In the genomic region with DNA sequence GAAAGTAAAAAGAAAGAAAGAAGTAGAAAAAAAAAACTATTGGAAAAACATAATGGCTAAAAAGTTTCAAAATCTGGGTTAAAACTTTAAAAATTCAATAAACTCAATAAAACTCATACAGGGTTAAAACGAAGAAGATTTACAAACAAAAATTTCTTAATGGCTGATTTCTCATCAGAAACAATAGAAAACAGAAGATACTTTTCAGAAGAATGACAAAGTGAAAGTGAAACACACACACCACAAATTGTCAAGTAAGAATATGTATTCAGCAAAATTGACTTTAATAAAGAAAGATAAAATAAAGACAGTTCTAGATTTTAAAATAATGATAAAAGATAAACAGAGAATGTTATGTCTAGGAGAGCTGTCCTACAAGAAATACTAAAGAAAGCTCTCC, we compare ENCODE assay signal across 12 cellular contexts.
DNase-seq lines count a peak whose midpoint lies in the region; ATAC-seq and TF ChIP-seq lines count a peak whose summit lies in the region.
"Had no signal": no experiment of that assay in that cellular context is flagged by ENCODE, and none has a peak within 500 bp of the region (broad histone marks: within the 10 kb centered on the region; RNA-seq: fewer than 3 reads in every experiment).

No MANE protein-coding gene starts in this region.

- no peaks in the 10 kb centered on the region for H3K9me2 ChIP-seq in PC-3 (replicated peaks; ENCODE audit: low read length)

- CTCF ChIA-PET in activated CD4-positive, alpha-beta T cell treated with anti-CD3 and anti-CD28 coated beads, Interleukin-2, amount 10 ng/mL, durations not matched to agents 7 days and 5 days (lab: Charles Lee): interaction anchor here (1.0 kb wide), 1 partner anchor 29 kb away, joined by 3 read pairs; no protein-coding TSS in a partner anchor
- CTCF ChIA-PET in PC-3 (lab: Charles Lee): no interaction called here

- H3K36me3 ChIP-seq in PC-3 (ENCODE audit: low read depth, low read length) (no peaks in the 10 kb centered on the region), smooth muscle cell (ENCODE audit: low read depth) (no peaks in the 10 kb centered on the region)
- H3K36me3 ChIP-seq: gastroesophageal sphincter had no signal

- H3K27ac ChIP-seq in PC-3 (ENCODE audit: low read length): no peak overlapping the region
- no peak overlapping the region for H3K27ac ChIP-seq in smooth muscle cell (ENCODE audit: low read depth)
- H3K27ac ChIP-seq: gastroesophageal sphincter had no signal

- peak overlapping the region; percentile 26 for H3K4me3 Mint-ChIP-seq in activated CD4-positive, alpha-beta T cell treated with anti-CD3 and anti-CD28 coated beads, Interleukin-2, amount 10 ng/mL, durations not matched to agents 7 days and 5 days
- peak overlapping the region; percentile 59 to 79 for H3K4me3 Mint-ChIP-seq in effector memory CD8-positive, alpha-beta T cell

- H3K27ac Mint-ChIP-seq in activated CD4-positive, alpha-beta T cell treated with anti-CD3 and anti-CD28 coated beads, Interleukin-2, amount 10 ng/mL, durations not matched to agents 7 days and 5 days: no peak overlapping the region
- peak overlapping the region in 1 of 2 donors; percentile 57 for H3K27ac Mint-ChIP-seq in effector memory CD8-positive, alpha-beta T cell

- H3K27me3 Mint-ChIP-seq in activated CD4-positive, alpha-beta T cell treated with anti-CD3 and anti-CD28 coated beads, Interleukin-2, amount 10 ng/mL, durations not matched to agents 7 days and 5 days: peaks cover 2% of the 10 kb centered on the region
- H3K27me3 Mint-ChIP-seq in effector memory CD8-positive, alpha-beta T cell: peaks cover 0 to 6% of the 10 kb centered on the region in 2 donors

- BruUV-seq in PC-3 (replicated peaks; lab: Mats Ljungman, UMichigan): no TSS peak

- no peaks in the 10 kb centered on the region for H3K27me3 ChIP-seq in PC-3 (ENCODE audit: low read length)
- no peaks in the 10 kb centered on the region for H3K27me3 ChIP-seq in smooth muscle cell (ENCODE audit: low read depth)
- H3K27me3 ChIP-seq: gastroesophageal sphincter had no signal

- H3K4me3 ChIP-seq in PC-3 (ENCODE audit: low read length): 0 out of 2 replicates have a peak overlapping the region, but pooled peaks have one; percentile 9
- H3K4me3 ChIP-seq in smooth muscle cell: no peak overlapping the region
- H3K4me3 ChIP-seq: gastroesophageal sphincter, lung had no signal

- H3F3A ChIP-seq in PC-3 (ENCODE audit: low read length, unreplicated experiment) (no peaks in the 10 kb centered on the region), smooth muscle cell (ENCODE audit: low read depth) (no peaks in the 10 kb centered on the region)

- H3K4me1 Mint-ChIP-seq in activated CD4-positive, alpha-beta T cell treated with anti-CD3 and anti-CD28 coated beads, Interleukin-2, amount 10 ng/mL, durations not matched to agents 7 days and 5 days: peaks cover 14% of the 10 kb centered on the region
- H3K4me1 Mint-ChIP-seq in effector memory CD8-positive, alpha-beta T cell (ENCODE audit: low read depth in 2 of 2): peaks cover 2 to 9% of the 10 kb centered on the region in 2 donors

- H3K4me1 ChIP-seq in PC-3 (ENCODE audit: insufficient read depth, low read length) (no peaks in the 10 kb centered on the region), smooth muscle cell (ENCODE audit: low read depth) (no peaks in the 10 kb centered on the region)
- H3K4me1 ChIP-seq: gastroesophageal sphincter had no signal

- intact Hi-C loops in PC-3 (cut with micrococcal nuclease) (no loop called here), Right ventricle myocardium superior (cut with DNase I) (no loop called here)

- 70% methylated on average over 1 of the region's 1 CpG for WGBS in smooth muscle cell (ENCODE audit: low lambda C conversion rate)

- peaks cover 5% of the 10 kb centered on the region for H3K9me3 Mint-ChIP-seq in activated CD4-positive, alpha-beta T cell treated with anti-CD3 and anti-CD28 coated beads, Interleukin-2, amount 10 ng/mL, durations not matched to agents 7 days and 5 days
- no peaks in the 10 kb centered on the region for H3K9me3 Mint-ChIP-seq in effector memory CD8-positive, alpha-beta T cell

- ATAC-seq in PC-3 (no peak), Right ventricle myocardium superior (ENCODE audit: poor library complexity) (no peak), GM18498 (IDR thresholded peaks at IDR 0.05; ENCODE audit: unreplicated experiment) (no peak)
- no peak for ATAC-seq in effector memory CD8-positive, alpha-beta T cell (replicated peaks)
- ATAC-seq: gastroesophageal sphincter had no signal

- H3K9ac ChIP-seq in PC-3 (ENCODE audit: low read length): no peak overlapping the region
- no peak overlapping the region for H3K9ac ChIP-seq in smooth muscle cell (ENCODE audit: low read depth)

- no peaks in the 10 kb centered on the region for H4K20me1 ChIP-seq in PC-3 (ENCODE audit: low read length)
- no peaks in the 10 kb centered on the region for H4K20me1 ChIP-seq in smooth muscle cell (ENCODE audit: low read depth)

- H3K9me3 ChIP-seq in PC-3 (ENCODE audit: low read length): no peaks in the 10 kb centered on the region
- H3K9me3 ChIP-seq in smooth muscle cell (replicated peaks; ENCODE audit: low read depth): no peaks in the 10 kb centered on the region
- H3K9me3 ChIP-seq: gastroesophageal sphincter had no signal

- H3K79me2 ChIP-seq in PC-3 (ENCODE audit: low read length) (no peaks in the 10 kb centered on the region), smooth muscle cell (ENCODE audit: low read depth) (no peaks in the 10 kb centered on the region)

- no peak for DNase-seq in activated CD4-positive, alpha-beta T cell treated with anti-CD3 and anti-CD28 coated beads, Interleukin-2, amount 10 ng/mL, durations not matched to agents 7 days and 5 days
- no peak for DNase-seq in activated CD4-positive, alpha-beta T cell treated with anti-CD3 and anti-CD28 coated beads for 1 hour
- no peak for DNase-seq in PC-3
- no peak for DNase-seq in effector memory CD8-positive, alpha-beta T cell
- DNase-seq in smooth muscle cell (lab: John Stamatoyannopoulos, UW; ENCODE audit: unreplicated experiment): no peak
- DNase-seq in NCI-H1105 treated with DMSO at 0.1 percent for 48 hours (lab: John Stamatoyannopoulos, UW): no peak
- DNase-seq in Right ventricle myocardium superior: no peak
- DNase-seq: GDM1, NCI-H510A had no signal

- POLR2A ChIA-PET in activated CD4-positive, alpha-beta T cell treated with anti-CD3 and anti-CD28 coated beads, Interleukin-2, amount 10 ng/mL, durations not matched to agents 7 days and 5 days (lab: Charles Lee): no interaction called here
- POLR2A ChIA-PET in PC-3 (lab: Charles Lee; ENCODE audit: unreplicated experiment): no interaction called here

- H3K36me3 Mint-ChIP-seq in activated CD4-positive, alpha-beta T cell treated with anti-CD3 and anti-CD28 coated beads, Interleukin-2, amount 10 ng/mL, durations not matched to agents 7 days and 5 days (ENCODE audit: low read depth): no peaks in the 10 kb centered on the region
- peaks cover 4% of the 10 kb centered on the region for H3K36me3 Mint-ChIP-seq in effector memory CD8-positive, alpha-beta T cell (ENCODE audit: insufficient read depth)

- TF ChIP-seq CTCF in PC-3 (conservative IDR thresholded peaks at IDR 0.05; ENCODE audit: low read depth, low read length) (no peak), smooth muscle cell (IDR thresholded peaks at IDR 0.05; ENCODE audit: borderline replicate concordance, insufficient read depth, poor library complexity, severe bottlenecking) (no peak)

- H2AFZ ChIP-seq in PC-3 (ENCODE audit: low read length): peak overlapping the region; percentile 40; the same call in 1 of the 2 replicates
- peak overlapping the region; percentile 45 for H2AFZ ChIP-seq in smooth muscle cell (ENCODE audit: low read depth)

- H3K4me2 ChIP-seq in PC-3 (ENCODE audit: low read length) (peak overlapping the region; percentile 48), smooth muscle cell (no peak overlapping the region)
